Comparison of ENCODE assay signal across 8 cellular contexts in genomic region chr13:51221674-51222509, GRCh38. TPM values are rescaled to one million over a fixed set of nuclear protein-coding genes. Genes with fewer than 3 reads are reported as not detected.
DNase-seq lines count a peak whose midpoint lies in the region; ATAC-seq, FAIRE-seq and TF ChIP-seq lines count a peak whose summit lies in the region.

FAM124A (plus strand) TSS chr13:51222398; CDS start chr13:51222502, 104 bp downstream.

- in situ Hi-C loops in HepG2 (cut with HindIII; ENCODE audit: extremely low pct_ligation_motif_present, low pct_unique_long_range_greater_than_20kb) = no loop called here

- CTCF ChIA-PET in HepG2 (lab: Yijun Ruan, JAX; ENCODE audit: low intra/inter-chr PET ratio, low total read pairs) = no interaction called here

- no peaks in the 10 kb centered on the region for H3K79me2 ChIP-seq in HepG2 (ENCODE audit: insufficient read depth, low read length)

- no peak within 1 kb of the TSS for H2AFZ ChIP-seq in HepG2 (ENCODE audit: low read length)

- H3K9me3 ChIP-seq in HepG2 (ENCODE audit: low read length) = no peaks in the 10 kb centered on the region

- FAIRE-seq in HepG2 (lab: Jason Lieb, UNC) = no peak

- H3K36me3 ChIP-seq in HepG2 (replicated peaks in 1 of 2; ENCODE audit: control insufficient read depth in 1 of 2, insufficient read depth in 2 of 2, low read length in 2 of 2) = no peaks in the 10 kb centered on the region

- intact Hi-C loops in HepG2 (cut with micrococcal nuclease; ENCODE audit: unreplicated experiment) = no loop called here

- H3K27me3 ChIP-seq in HepG2 (ENCODE audit: control insufficient read depth in 1 of 2, insufficient read depth in 2 of 2, low read length in 2 of 2) = peaks cover 4 to 56% of the 10 kb centered on the region in 2 experiments

- no peak within 1 kb of the TSS for H3K9ac ChIP-seq in HepG2 (ENCODE audit: insufficient read depth, low read depth, low read length)

- TF ChIP-seq CTCF in WI38 (IDR thresholded peaks at IDR 0.05; ENCODE audit: low read depth, low read length) = no peak
- TF ChIP-seq CTCF in HepG2 (CRISPR knock-in tag; IDR thresholded peaks at IDR 0.05) = no peak

- ATAC-seq in GM21390 (IDR thresholded peaks at IDR 0.05; ENCODE audit: unreplicated experiment) = peak; percentile 93
- peak; percentile 94 for ATAC-seq in HepG2

- BruUV-seq in HepG2 (replicated peaks; lab: Mats Ljungman, UMichigan) = no TSS peak

- DNase-seq in COR-L47 (lab: John Stamatoyannopoulos, UW) = peak; percentile 49
- DNase-seq in Jurkat, Clone E6-1 (ENCODE audit: low read depth, low spot score) = peak; percentile 25
- no peak for DNase-seq in HepG2 (ENCODE audit: low spot score)
- DNase-seq in stimulated activated CD4-positive, alpha-beta T cell treated with anti-CD3 and anti-CD28 coated beads, Interleukin-4, amount 100 ng/mL, for 24 hours = peak; percentile 31
- DNase-seq in NCI-H774 (lab: John Stamatoyannopoulos, UW) = no peak

- WGBS in HepG2 (ENCODE audit: low lambda C conversion rate) = 6% methylated on average over 7 of the region's 86 CpGs

- H3K4me2 ChIP-seq in HepG2 (ENCODE audit: low read depth, low read length) = peak within 1 kb of the TSS; percentile 91

- H4K20me1 ChIP-seq in HepG2 (ENCODE audit: insufficient read depth, low read length) = no peaks in the 10 kb centered on the region

- peak within 1 kb of the TSS; percentile 67 for H3K4me3 ChIP-seq in Jurkat, Clone E6-1 (ENCODE audit: low read length)
- H3K4me3 ChIP-seq in WI38 (ENCODE audit: low read depth, low read length) (peak within 1 kb of the TSS; percentile 54), HepG2 (replicated peaks in 1 of 3; ENCODE audit: insufficient read depth in 1 of 3, low read depth in 2 of 3, low read length in 3 of 3) (peak within 1 kb of the TSS; percentile 49 to 79 (median 64))

- peaks cover 11% of the 10 kb centered on the region; the same call in 1 of the 2 replicates for H3K4me1 ChIP-seq in HepG2 (ENCODE audit: insufficient read depth, low read length)

- TF ChIP-seq EP300 in HepG2 (IDR thresholded peaks at IDR 0.05; ENCODE audit: low read depth in 2 of 2, low read length in 2 of 2) = no peak
- TF ChIP-seq EP300 in HepG2 (CRISPR knock-in tag; IDR thresholded peaks at IDR 0.05; ENCODE audit: borderline replicate concordance) = no peak

- H3K27ac ChIP-seq in cingulate gyrus (ENCODE audit: low read depth, low read length) (peak within 1 kb of the TSS; percentile 88), HepG2 (ENCODE audit: extremely low read length, insufficient read depth, low read length) (no peak within 1 kb of the TSS)

- TF ChIP-seq POLR2A in HepG2 (IDR thresholded peaks at IDR 0.05; ENCODE audit: insufficient read depth in 1 of 2, low read depth in 2 of 2, low read length in 2 of 2) = no peak

- TF ChIP-seq RAD21 in HepG2 (CRISPR knock-in tag; IDR thresholded peaks at IDR 0.05) = no peak

- POLR2A ChIA-PET in HepG2 (lab: Yijun Ruan, JAX) = no interaction called here

TF ChIP-seq in HepG2, 621 proteins besides CTCF, POLR2A, EP300 and RAD21 (continues in another document):
- no peak for TF ChIP-seq SIX4 (CRISPR knock-in tag; IDR thresholded peaks at IDR 0.05)
- no peak for TF ChIP-seq RCOR2 (CRISPR knock-in tag; IDR thresholded peaks at IDR 0.05)
- no peak for TF ChIP-seq ZNF740 (CRISPR knock-in tag; IDR thresholded peaks at IDR 0.05)
- no peak for TF ChIP-seq SIN3A (IDR thresholded peaks at IDR 0.05; ENCODE audit: borderline replicate concordance, low read depth, low read length)
- TF ChIP-seq GABPB1 (CRISPR knock-in tag; IDR thresholded peaks at IDR 0.05) = peak; percentile 15; the same call in 1 of the 2 replicates
- no peak for TF ChIP-seq SUZ12 (IDR thresholded peaks at IDR 0.05; ENCODE audit: low read depth, low read length)
- TF ChIP-seq ZNF777 (CRISPR knock-in tag; IDR thresholded peaks at IDR 0.05) = peak; percentile 89
- TF ChIP-seq ZBTB4 (CRISPR knock-in tag; IDR thresholded peaks at IDR 0.05; ENCODE audit: borderline replicate concordance) = no peak
- no peak for TF ChIP-seq ZBTB2 (CRISPR knock-in tag; IDR thresholded peaks at IDR 0.05; ENCODE audit: low read depth)
- TF ChIP-seq FOXO4 (CRISPR knock-in tag; conservative IDR thresholded peaks at IDR 0.05) = no peak
- TF ChIP-seq SALL2 (CRISPR knock-in tag; IDR thresholded peaks at IDR 0.05) = no peak
- no peak for TF ChIP-seq MIER2 (CRISPR knock-in tag; IDR thresholded peaks at IDR 0.05)
- TF ChIP-seq ZNF577 (CRISPR knock-in tag; IDR thresholded peaks at IDR 0.05; ENCODE audit: borderline replicate concordance, low read depth) = no peak

RNA-seq across cellular contexts. Expression of gene FAM124A, which starts in this region (rescaled TPM):
- 4.0 TPM for polyA plus RNA-seq in Jurkat, Clone E6-1 (2012; ENCODE audit: insufficient read depth, insufficient read length)
- total RNA-seq in HepG2 (2016; rRNA removed; fragmentation: Illumina TruSeq; extraction: Trizol) = not detected in 2 replicates
- total RNA-seq in HepG2 (2016; cell fraction: cytosol; rRNA removed; fragmentation: Illumina TruSeq; extraction: Trizol; ENCODE audit: low read depth) = not detected in 2 replicates
- total RNA-seq in HepG2 (2016; cell fraction: insoluble cytoplasmic fraction; rRNA removed; fragmentation: Illumina TruSeq; extraction: Trizol) = not detected in 2 replicates
- not detected in 2 replicates for total RNA-seq in HepG2 (2016; cell fraction: membrane; rRNA removed; fragmentation: Illumina TruSeq; extraction: Trizol)
- total RNA-seq in HepG2 (2016; cell fraction: nucleus; rRNA removed; fragmentation: Illumina TruSeq; extraction: Trizol) = not detected in 2 replicates
- not detected in 2 replicates for polyA plus RNA-seq in HepG2 (2011; rRNA removed)
- polyA plus RNA-seq in HepG2 (2011; cell fraction: cytosol; rRNA removed) = not detected in 2 replicates
- polyA plus RNA-seq in HepG2 (2011; cell fraction: nucleus; rRNA removed) = not detected in 2 replicates
- not detected in 2 replicates for polyA plus RNA-seq in HepG2 (2012)
- polyA plus RNA-seq in HepG2 (2016; cell fraction: cytosol; fragmentation: Illumina TruSeq; extraction: Trizol; ENCODE audit: low read depth) = not detected in 2 replicates
- not detected in 2 replicates for polyA plus RNA-seq in HepG2 (2016; cell fraction: insoluble cytoplasmic fraction; fragmentation: Illumina TruSeq; extraction: Trizol; ENCODE audit: low read depth)
- polyA plus RNA-seq in HepG2 (2016; cell fraction: membrane; fragmentation: Illumina TruSeq; extraction: Trizol; ENCODE audit: low read depth) = 0.15 TPM in 1 of 2 replicates, not detected in the other
- not detected in 2 replicates for polyA plus RNA-seq in HepG2 (2016; cell fraction: nucleus; fragmentation: Illumina TruSeq; extraction: Trizol; ENCODE audit: insufficient read depth, low read depth)
- polyA minus RNA-seq in HepG2 (2011; rRNA and poly(A)+ RNA removed; ENCODE audit: low replicate concordance) = 0.05 TPM in 1 of 2 replicates, not detected in the other
- not detected in 2 replicates for polyA minus RNA-seq in HepG2 (2011; cell fraction: cytosol; rRNA and poly(A)+ RNA removed)
- polyA minus RNA-seq in HepG2 (2011; cell fraction: nucleus; rRNA and poly(A)+ RNA removed) = not detected in 2 replicates

Comparison
In these comparisons a context has a peak if more than half of its experiments do, and no peak if none do; other contexts are left out.
1. Peak in ATAC-seq, H3K4me3 ChIP-seq and H3K4me2 ChIP-seq in HepG2; RNA of the gene not detected or under 1 TPM.
2. DNase-seq: peak in COR-L47 (single experiment), Jurkat, Clone E6-1 (single experiment) and stimulated activated CD4-positive, alpha-beta T cell treated with anti-CD3 and anti-CD28 coated beads, Interleukin-4, amount 100 ng/mL, for 24 hours (single experiment); none in HepG2 (single experiment) and NCI-H774 (single experiment).
3. Peak in every context shown above with its lines, with median percentiles within 50 percentile points of each other: H3K4me3 ChIP-seq.